Comparison of ENCODE assay signal across 7 cellular contexts in the genomic region with DNA sequence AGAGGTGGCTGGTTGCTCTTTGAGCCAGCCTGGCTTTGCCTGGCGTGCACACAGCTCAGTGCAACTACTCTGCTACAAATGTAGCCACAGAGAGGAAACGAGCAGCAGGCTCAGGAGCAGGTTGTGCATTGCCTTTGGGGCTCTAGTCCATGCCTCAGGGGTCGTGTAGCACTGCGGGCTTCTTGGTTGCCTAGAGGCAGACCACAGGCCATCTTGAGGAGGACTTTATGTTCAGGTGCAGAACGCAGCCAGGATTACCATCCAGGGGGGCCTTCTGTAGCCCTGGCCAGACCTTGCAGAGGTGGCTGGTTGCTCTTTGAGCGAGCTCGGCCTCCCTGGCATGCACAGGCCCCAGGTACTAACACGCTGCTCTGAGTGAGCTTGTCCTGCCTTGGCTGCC. TPM values are rescaled to one million over a fixed set of nuclear protein-coding genes. Genes with fewer than 3 reads are reported as not detected.
"Had no signal": no experiment of that assay in that cellular context is flagged by ENCODE, and none has a peak within 500 bp of the region (broad histone marks: within the 10 kb centered on the region; RNA-seq: fewer than 3 reads in every experiment).

No MANE protein-coding gene starts in this region.

RNA-seq across cellular contexts. Expression of a gene that starts 41.2 kb away (rescaled TPM):
- total RNA-seq: PC-3, PC-9, Right ventricle myocardium inferior, Right ventricle myocardium superior, SJCRH30, SJSA1, SK-MEL-5 had no signal
